Comparison of ENCODE assay signal across 8 cellular contexts in the genomic region with DNA sequence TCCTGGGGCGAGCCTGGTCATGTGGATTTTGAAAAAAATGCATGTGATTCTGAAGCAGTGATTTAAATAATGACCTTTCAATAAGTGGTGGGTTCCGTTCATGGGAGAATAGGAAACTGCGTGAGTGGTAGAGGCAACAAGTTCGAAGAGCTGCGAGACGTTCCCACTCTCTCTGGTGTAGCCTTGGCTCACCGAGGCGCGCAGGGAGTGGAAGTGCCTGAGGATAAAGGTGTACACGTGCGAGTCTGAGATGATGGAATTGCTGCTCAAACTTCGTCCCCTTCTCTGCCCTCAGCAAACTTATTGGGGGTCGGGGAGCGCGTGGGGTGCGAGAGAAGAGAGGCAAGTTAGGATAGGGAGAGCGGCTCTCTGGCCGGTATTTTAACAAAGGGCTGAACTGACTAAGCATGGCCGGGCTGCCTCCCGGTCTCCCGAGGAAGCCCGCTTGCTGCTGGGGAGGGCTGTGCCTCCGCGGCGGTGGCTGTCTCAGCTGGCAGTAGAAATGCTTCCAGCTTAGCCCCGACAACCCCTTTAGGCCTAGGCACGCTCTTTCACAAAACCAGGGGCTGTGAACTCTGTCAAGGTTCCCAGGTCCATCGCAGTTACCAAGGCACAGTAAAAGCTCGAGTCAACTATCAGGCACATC. TPM values are rescaled to one million over a fixed set of nuclear protein-coding genes. Genes with fewer than 3 reads are reported as not detected.
DNase-seq lines count a peak whose midpoint lies in the region; ATAC-seq, FAIRE-seq and TF ChIP-seq lines count a peak whose summit lies in the region.

No MANE protein-coding gene starts in this region.

- ATAC-seq in HG02610 (IDR thresholded peaks at IDR 0.05; ENCODE audit: unreplicated experiment) = peak; percentile 11

- H3K4me3 ChIP-seq in fibroblast of the aortic adventitia (ENCODE audit: low read depth, low read length) (peak overlapping the region; percentile 88), neutrophil (ENCODE audit: low read depth in 1 of 2, low read length in 1 of 2) (peak overlapping the region; percentile 69 to 88)

- H3K9me3 ChIP-seq in neutrophil = no peaks in the 10 kb centered on the region

- H3K4me1 ChIP-seq in neutrophil (ENCODE audit: control insufficient read depth in 1 of 2, insufficient read depth in 1 of 2, low read depth in 1 of 2, low read length in 1 of 2) = peaks cover 16 to 17% of the 10 kb centered on the region in 2 experiments

- FAIRE-seq in urothelium cell line (lab: Jason Lieb, UNC) = no peak

- TF ChIP-seq CTCF in fibroblast of the aortic adventitia (IDR thresholded peaks at IDR 0.05; ENCODE audit: insufficient read depth, low read length) (no peak), neutrophil (IDR thresholded peaks at IDR 0.05) (no peak)

- H3K27ac ChIP-seq in neutrophil = peak overlapping the region; percentile 92

- H3K36me3 ChIP-seq in neutrophil = no peaks in the 10 kb centered on the region

- DNase-seq in NCI-H345 (lab: John Stamatoyannopoulos, UW) (peak; percentile 53), NCI-H345 treated with DMSO at 0.1 percent for 48 hours (lab: John Stamatoyannopoulos, UW; ENCODE audit: unreplicated experiment) (no peak), NCI-H526 treated with DMSO at 0.1 percent for 48 hours (lab: John Stamatoyannopoulos, UW) (peak; percentile 81), activated T-helper 1 cell treated with Interleukin-2 at 50 U/mL for 16 hours (ENCODE audit: low read depth) (peak; percentile 9), fibroblast of the aortic adventitia (ENCODE audit: low read depth) (peak; percentile 50), urothelium cell line (ENCODE audit: low spot score) (peak; percentile 30)

- H3K27me3 ChIP-seq in neutrophil = no peaks in the 10 kb centered on the region

RNA-seq across cellular contexts. Expression of a gene that starts 0.9 kb away (rescaled TPM):
- total RNA-seq in fibroblast of the aortic adventitia (ENCODE audit: low replicate concordance) = 285 and 375 TPM in 2 replicates

RNA-seq across cellular contexts. Expression of a gene that starts 22.5 kb away (rescaled TPM):
- total RNA-seq in fibroblast of the aortic adventitia (ENCODE audit: low replicate concordance) = 94.5 and 153 TPM in 2 replicates

RNA-seq across cellular contexts. Expression of a gene that starts 33.2 kb away (rescaled TPM):
- total RNA-seq in fibroblast of the aortic adventitia (ENCODE audit: low replicate concordance) = 8.7 and 49.5 TPM in 2 replicates
